Comparison of ENCODE assay signal across 10 cellular contexts in genomic region chr3:23325466-23326065, GRCh38.
DNase-seq lines count a peak whose midpoint lies in the region; ATAC-seq, FAIRE-seq and TF ChIP-seq lines count a peak whose summit lies in the region.
"Had no signal": no experiment of that assay in that cellular context is flagged by ENCODE, and none has a peak within 500 bp of the region (broad histone marks: within the 10 kb centered on the region; RNA-seq: fewer than 3 reads in every experiment).

No MANE protein-coding gene starts in this region.

- no peak for TF ChIP-seq CTCF in fibroblast of mammary gland (conservative IDR thresholded peaks at IDR 0.05; ENCODE audit: control insufficient read depth, insufficient read depth, low read depth, low read length)
- no peak for TF ChIP-seq CTCF in neural progenitor cell (IDR thresholded peaks at IDR 0.05)
- no peak for TF ChIP-seq CTCF in ascending aorta (IDR thresholded peaks at IDR 0.05)

- H3K36me3 Mint-ChIP-seq in neural progenitor cell = peaks cover 6% of the 10 kb centered on the region
- H3K36me3 Mint-ChIP-seq: activated CD4-positive, alpha-beta memory T cell treated with anti-CD3 and anti-CD28 coated beads for 36 hours had no signal

- peaks cover 34% of the 10 kb centered on the region for H4K20me1 ChIP-seq in neural progenitor cell (ENCODE audit: low read depth)

- peaks cover 11% of the 10 kb centered on the region for H3K4me1 ChIP-seq in neural progenitor cell
- no peaks in the 10 kb centered on the region for H3K4me1 ChIP-seq in ascending aorta

- H3K9ac ChIP-seq in neural progenitor cell = no peak overlapping the region

- H3K4me3 ChIP-seq in fibroblast of mammary gland (ENCODE audit: control insufficient read depth, low read depth, low read length) = no peak overlapping the region
- H3K4me3 ChIP-seq in neural progenitor cell = no peak overlapping the region
- no peak overlapping the region for H3K4me3 ChIP-seq in ascending aorta

- H3K27ac ChIP-seq in neural progenitor cell (no peak overlapping the region), ascending aorta (no peak overlapping the region)

- H3K9me3 Mint-ChIP-seq in neural progenitor cell = peaks cover 13% of the 10 kb centered on the region
- H3K9me3 Mint-ChIP-seq: activated CD4-positive, alpha-beta memory T cell treated with anti-CD3 and anti-CD28 coated beads for 36 hours had no signal

- H3K27me3 Mint-ChIP-seq in neural progenitor cell (ENCODE audit: insufficient read depth, low read depth) = no peaks in the 10 kb centered on the region
- H3K27me3 Mint-ChIP-seq: activated CD4-positive, alpha-beta memory T cell treated with anti-CD3 and anti-CD28 coated beads for 36 hours had no signal

- H3K4me2 ChIP-seq in neural progenitor cell = no peak overlapping the region

- ATAC-seq in GM21515 (IDR thresholded peaks at IDR 0.05; ENCODE audit: unreplicated experiment) = peak; percentile 48
- peak; percentile 72 for ATAC-seq in HG03442 (IDR thresholded peaks at IDR 0.05; ENCODE audit: unreplicated experiment)

- H3K27ac Mint-ChIP-seq in neural progenitor cell = no peak overlapping the region
- H3K27ac Mint-ChIP-seq: activated CD4-positive, alpha-beta memory T cell treated with anti-CD3 and anti-CD28 coated beads for 36 hours had no signal

- TF ChIP-seq POLR2A in GM12892 (IDR thresholded peaks at IDR 0.05; ENCODE audit: low read depth, low read length) = no peak

- H3K27me3 ChIP-seq in neural progenitor cell = no peaks in the 10 kb centered on the region
- H3K27me3 ChIP-seq in ascending aorta = no peaks in the 10 kb centered on the region

- H3K36me3 ChIP-seq in neural progenitor cell (no peaks in the 10 kb centered on the region), ascending aorta (no peaks in the 10 kb centered on the region)

- H2AFZ ChIP-seq in neural progenitor cell (replicated peaks) = no peak overlapping the region

- intact Hi-C loops in ascending aorta (cut with DNase I) = no loop called here

- H3K79me2 ChIP-seq in neural progenitor cell (ENCODE audit: low read depth) = peaks cover 71% of the 10 kb centered on the region

- no peaks in the 10 kb centered on the region for H3F3A ChIP-seq in neural progenitor cell (ENCODE audit: low read depth)

- no peaks in the 10 kb centered on the region for H3K9me3 ChIP-seq in neural progenitor cell (ENCODE audit: low read depth)
- no peaks in the 10 kb centered on the region for H3K9me3 ChIP-seq in ascending aorta

- DNase-seq in GM12892 (ENCODE audit: insufficient read length) (no peak), fibroblast of mammary gland (ENCODE audit: low read depth) (peak; percentile 28), AML-193 (lab: John Stamatoyannopoulos, UW) (no peak), neural progenitor cell (ENCODE audit: low spot score) (no peak), ascending aorta (ENCODE audit: low spot score in 2 of 2) (no peak), 8988T (no peak)
- DNase-seq: activated CD4-positive, alpha-beta memory T cell treated with anti-CD3 and anti-CD28 coated beads for 36 hours; substantia nigra had no signal

- H3K4me3 Mint-ChIP-seq in neural progenitor cell = no peak overlapping the region
- H3K4me3 Mint-ChIP-seq: activated CD4-positive, alpha-beta memory T cell treated with anti-CD3 and anti-CD28 coated beads for 36 hours had no signal

- H3K4me1 Mint-ChIP-seq in neural progenitor cell = peaks cover 3% of the 10 kb centered on the region

- FAIRE-seq in GM12892 (lab: Jason Lieb, UNC) = peak; percentile 60
